Comparison of ENCODE assay signal across 31 cellular contexts in genomic region chr12:88175544-88175943, GRCh38.
"Had no signal": no experiment of that assay in that cellular context is flagged by ENCODE, and none has a peak within 500 bp of the region (broad histone marks: within the 10 kb centered on the region; RNA-seq: fewer than 3 reads in every experiment).

No MANE protein-coding gene starts in this region.

- H3K9me3 Mint-ChIP-seq: activated B cell treated with CpG ODN at 0.5 μM for 24 hours; activated CD4-positive, alpha-beta memory T cell treated with anti-CD3 and anti-CD28 coated beads for 36 hours; activated CD4-positive, alpha-beta T cell treated with anti-CD3 and anti-CD28 coated beads, Interleukin-2, amount 10 ng/mL, durations not matched to agents 24 days and 14 days; activated naive CD4-positive, alpha-beta T cell treated with anti-CD3 and anti-CD28 coated beads, Interleukin-2, amount 10 ng/mL, durations not matched to agents 7 days and 5 days; T-helper 1 cell treated with Interleukin-12 subunit alpha and Interleukin-12 subunit beta and Interleukin-4 antibody, amounts not matched to agents 30 μg/mL and 1 μg/mL, for 36 hours; T-helper 2 cell treated with Interferon-gamma antibody and Interleukin-4, amounts not matched to agents 5 μg/mL and 100 μg/mL, for 36 hours had no signal

- H3K4me1 Mint-ChIP-seq: activated CD4-positive, alpha-beta T cell treated with anti-CD3 and anti-CD28 coated beads, Interleukin-2, amount 10 ng/mL, durations not matched to agents 24 days and 14 days; activated CD8-positive, alpha-beta memory T cell treated with anti-CD3 and anti-CD28 coated beads, Interleukin-2, amount 10 ng/mL, durations not matched to agents 7 days and 5 days; activated naive CD4-positive, alpha-beta T cell treated with anti-CD3 and anti-CD28 coated beads, Interleukin-2, amount 10 ng/mL, durations not matched to agents 7 days and 5 days had no signal

- DNase-seq: activated B cell treated with CpG ODN at 0.5 μM for 24 hours; activated CD4-positive, alpha-beta memory T cell treated with anti-CD3 and anti-CD28 coated beads for 36 hours; activated CD4-positive, alpha-beta T cell treated with anti-CD3 and anti-CD28 coated beads for 4 hours; activated CD4-positive, alpha-beta T cell treated with anti-CD3 and anti-CD28 coated beads, Interleukin-2, amount 10 ng/mL, durations not matched to agents 24 days and 14 days; activated CD4-positive, alpha-beta T cell treated with anti-CD3 and anti-CD28 coated beads, Interleukin-2, amount 50 U/mL, for 1 hour; activated CD4-positive, alpha-beta T cell treated with anti-CD3 and anti-CD28 coated beads, Interleukin-2, amount 50 U/mL, for 4 hours; activated CD4-positive, CD25-positive, alpha-beta regulatory T cell treated with anti-CD3 and anti-CD28 coated beads, Interleukin-2, amount 50 U/mL, for 72 hours; activated CD8-positive, alpha-beta memory T cell treated with anti-CD3 and anti-CD28 coated beads for 24 hours; activated CD8-positive, alpha-beta memory T cell treated with anti-CD3 and anti-CD28 coated beads, Interleukin-2, amount 10 ng/mL, durations not matched to agents 7 days and 5 days; activated CD8-positive, alpha-beta memory T cell treated with anti-CD3 and anti-CD28 coated beads, Interleukin-2, amount 50 U/mL, for 48 hours; activated CD8-positive, alpha-beta T cell treated with anti-CD3 and anti-CD28 coated beads, Interleukin-2, amount 10 ng/mL, durations not matched to agents 7 days and 5 days; activated effector memory CD4-positive, alpha-beta T cell treated with anti-CD3 and anti-CD28 coated beads, Interleukin-2, amount 50 U/mL, for 16 hours; activated gamma-delta T cell treated with Interleukin-2 at 50 U/mL for 16 hours; activated naive CD4-positive, alpha-beta T cell treated with anti-CD3 and anti-CD28 coated beads, Interleukin-2, amount 10 ng/mL, durations not matched to agents 7 days and 5 days; activated naive CD4-positive, alpha-beta T cell treated with Interleukin-2 at 50 U/mL for 16 hours; activated naive CD8-positive, alpha-beta T cell treated with anti-CD3 and anti-CD28 coated beads, Interleukin-2, amount 10 ng/mL, durations not matched to agents 7 days and 5 days; activated T-cell treated with anti-CD3 and anti-CD28 coated beads, Interleukin-2, amount 50 U/mL, for 24 hours; activated T-cell treated with anti-CD3 and anti-CD28 coated beads, Interleukin-2, amount 50 U/mL, for 48 hours; adrenal gland; amniotic stem cell; aorta; body of pancreas; brain microvascular endothelial cell; central memory CD4-positive, alpha-beta T cell; SW 1271; T-helper 1 cell; T-helper 2 cell; T-helper 9 cell had no signal

- H3K27ac Mint-ChIP-seq: activated B cell treated with CpG ODN at 0.5 μM for 24 hours; activated CD4-positive, alpha-beta memory T cell treated with anti-CD3 and anti-CD28 coated beads for 36 hours; activated CD4-positive, alpha-beta T cell treated with anti-CD3 and anti-CD28 coated beads, Interleukin-2, amount 10 ng/mL, durations not matched to agents 24 days and 14 days; activated CD8-positive, alpha-beta memory T cell treated with anti-CD3 and anti-CD28 coated beads, Interleukin-2, amount 10 ng/mL, durations not matched to agents 7 days and 5 days; activated CD8-positive, alpha-beta T cell treated with anti-CD3 and anti-CD28 coated beads, Interleukin-2, amount 10 ng/mL, durations not matched to agents 7 days and 5 days; activated naive CD4-positive, alpha-beta T cell treated with anti-CD3 and anti-CD28 coated beads, Interleukin-2, amount 10 ng/mL, durations not matched to agents 7 days and 5 days; activated naive CD4-positive, alpha-beta T cell treated with anti-CD3 and anti-CD28 coated beads, Interleukin-2, amount 50 U/mL, for 72 hours; activated naive CD8-positive, alpha-beta T cell treated with anti-CD3 and anti-CD28 coated beads, Interleukin-2, amount 10 ng/mL, durations not matched to agents 7 days and 5 days; activated T-cell treated with anti-CD3 and anti-CD28 coated beads, Interleukin-2, amount 50 U/mL, for 24 hours; T-helper 1 cell treated with Interleukin-12 subunit alpha and Interleukin-12 subunit beta and Interleukin-4 antibody, amounts not matched to agents 30 μg/mL and 1 μg/mL, for 36 hours; T-helper 2 cell treated with Interferon-gamma antibody and Interleukin-4, amounts not matched to agents 5 μg/mL and 100 μg/mL, for 36 hours had no signal

- H3K27me3 Mint-ChIP-seq: activated B cell treated with CpG ODN at 0.5 μM for 24 hours; activated CD4-positive, alpha-beta memory T cell treated with anti-CD3 and anti-CD28 coated beads for 36 hours; activated CD4-positive, alpha-beta T cell treated with anti-CD3 and anti-CD28 coated beads, Interleukin-2, amount 10 ng/mL, durations not matched to agents 24 days and 14 days; activated CD8-positive, alpha-beta memory T cell treated with anti-CD3 and anti-CD28 coated beads, Interleukin-2, amount 10 ng/mL, durations not matched to agents 7 days and 5 days; activated naive CD4-positive, alpha-beta T cell treated with anti-CD3 and anti-CD28 coated beads, Interleukin-2, amount 10 ng/mL, durations not matched to agents 7 days and 5 days; activated naive CD8-positive, alpha-beta T cell treated with anti-CD3 and anti-CD28 coated beads, Interleukin-2, amount 10 ng/mL, durations not matched to agents 7 days and 5 days; activated T-cell treated with anti-CD3 and anti-CD28 coated beads, Interleukin-2, amount 50 U/mL, for 24 hours had no signal

- H3K4me3 Mint-ChIP-seq: activated B cell treated with CpG ODN at 0.5 μM for 24 hours; activated CD4-positive, alpha-beta memory T cell treated with anti-CD3 and anti-CD28 coated beads for 36 hours; activated CD4-positive, alpha-beta T cell treated with anti-CD3 and anti-CD28 coated beads, Interleukin-2, amount 10 ng/mL, durations not matched to agents 24 days and 14 days; activated CD8-positive, alpha-beta memory T cell treated with anti-CD3 and anti-CD28 coated beads, Interleukin-2, amount 10 ng/mL, durations not matched to agents 7 days and 5 days; activated CD8-positive, alpha-beta T cell treated with anti-CD3 and anti-CD28 coated beads, Interleukin-2, amount 10 ng/mL, durations not matched to agents 7 days and 5 days; activated naive CD4-positive, alpha-beta T cell treated with anti-CD3 and anti-CD28 coated beads, Interleukin-2, amount 10 ng/mL, durations not matched to agents 7 days and 5 days; activated naive CD8-positive, alpha-beta T cell treated with anti-CD3 and anti-CD28 coated beads, Interleukin-2, amount 10 ng/mL, durations not matched to agents 7 days and 5 days; activated T-cell treated with anti-CD3 and anti-CD28 coated beads, Interleukin-2, amount 50 U/mL, for 24 hours; T-helper 1 cell treated with Interleukin-12 subunit alpha and Interleukin-12 subunit beta and Interleukin-4 antibody, amounts not matched to agents 30 μg/mL and 1 μg/mL, for 36 hours; T-helper 2 cell treated with Interferon-gamma antibody and Interleukin-4, amounts not matched to agents 5 μg/mL and 100 μg/mL, for 36 hours had no signal

- ATAC-seq: activated CD8-positive, alpha-beta memory T cell treated with anti-CD3 and anti-CD28 coated beads, Interleukin-2, amount 10 ng/mL, durations not matched to agents 7 days and 5 days; activated CD8-positive, alpha-beta T cell treated with anti-CD3 and anti-CD28 coated beads, Interleukin-2, amount 10 ng/mL, durations not matched to agents 7 days and 5 days; body of pancreas had no signal
